In the genomic region with DNA sequence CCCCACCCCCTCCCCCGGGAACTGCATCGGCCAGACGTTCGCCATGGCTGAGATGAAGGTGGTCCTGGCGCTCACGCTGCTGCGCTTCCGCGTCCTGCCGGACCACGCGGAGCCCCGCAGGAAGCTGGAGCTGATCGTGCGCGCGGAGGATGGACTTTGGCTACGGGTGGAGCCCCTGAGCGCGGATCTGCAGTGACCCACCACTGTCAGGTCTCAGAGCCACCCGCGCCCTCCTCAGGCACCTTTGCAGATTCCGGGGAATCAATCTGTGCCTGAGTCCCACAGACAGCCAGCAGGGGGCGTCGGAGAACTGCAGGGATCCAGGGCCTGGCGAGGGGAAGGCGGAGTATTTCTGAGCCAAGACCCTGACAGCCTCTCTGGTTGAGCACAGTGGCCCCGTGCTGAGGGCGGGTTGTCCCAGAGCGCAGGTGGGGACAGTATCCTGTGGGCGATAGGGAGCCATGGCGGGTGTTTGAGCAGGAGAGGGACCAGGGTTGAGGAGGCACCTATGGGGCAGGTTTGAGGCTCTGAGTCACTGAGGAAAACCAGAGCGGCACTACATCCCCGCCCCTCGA, we compare ENCODE assay signal across 8 cellular contexts. TPM values are rescaled to one million over a fixed set of nuclear protein-coding genes. Genes with fewer than 3 reads are reported as not detected.
DNase-seq lines count a peak whose midpoint lies in the region; ATAC-seq and TF ChIP-seq lines count a peak whose summit lies in the region.

No MANE protein-coding gene starts in this region.

- TF ChIP-seq CTCF in gastrocnemius medialis (IDR thresholded peaks at IDR 0.05 in 4 of 5, conservative IDR thresholded peaks at IDR 0.05 in 1 of 5): peak; percentile 47 to 76 (median 65)

- H3K4me1 ChIP-seq in right cardiac atrium (ENCODE audit: control insufficient read depth, insufficient read depth, low read length): no peaks in the 10 kb centered on the region
- no peaks in the 10 kb centered on the region for H3K4me1 ChIP-seq in gastrocnemius medialis

- no peak overlapping the region for H3K27ac ChIP-seq in right cardiac atrium (ENCODE audit: low read length)
- H3K27ac ChIP-seq in gastrocnemius medialis: no peak overlapping the region

- TF ChIP-seq POLR2A in gastrocnemius medialis (IDR thresholded peaks at IDR 0.05): no peak

- peaks cover 59% of the 10 kb centered on the region for H3K27me3 ChIP-seq in MG63
- no peaks in the 10 kb centered on the region for H3K27me3 ChIP-seq in right cardiac atrium (ENCODE audit: control insufficient read depth, insufficient read depth)
- peaks cover 21 to 25% (median 23%) of the 10 kb centered on the region in 3 donors for H3K27me3 ChIP-seq in gastrocnemius medialis

- no peaks in the 10 kb centered on the region for H3K9me3 ChIP-seq in MG63
- H3K9me3 ChIP-seq in right cardiac atrium (ENCODE audit: control insufficient read depth, low read length): no peaks in the 10 kb centered on the region
- H3K9me3 ChIP-seq in gastrocnemius medialis: no peaks in the 10 kb centered on the region

- DNase-seq in ELF-1 (ENCODE audit: low read depth, low spot score) (peak; percentile 86), MG63 (peak; percentile 76), T-helper 2 cell (peak; percentile 47 to 81 (median 68)), amniotic epithelial cell (ENCODE audit: low read depth) (peak; percentile 22), right cardiac atrium (peak; percentile 71 to 94 (median 91)), gastrocnemius medialis (peak; percentile 17 to 29)

- ATAC-seq in right cardiac atrium: peak; percentile 83 to 86
- ATAC-seq in gastrocnemius medialis: no peak
- ATAC-seq in GM21423 (IDR thresholded peaks at IDR 0.05; ENCODE audit: unreplicated experiment): no peak
- no peak for ATAC-seq in GM19328 (IDR thresholded peaks at IDR 0.05; ENCODE audit: unreplicated experiment)

- 9% methylated on average over 35 of the region's 35 CpGs for WGBS in right cardiac atrium

- intact Hi-C loops in right cardiac atrium (cut with DNase I) (no loop called here), gastrocnemius medialis (cut with DNase I; ENCODE audit: low total_unique reads) (no loop called here)

- H3K36me3 ChIP-seq in MG63 (no peaks in the 10 kb centered on the region), gastrocnemius medialis (no peaks in the 10 kb centered on the region)

- H3K4me3 ChIP-seq in MG63: no peak overlapping the region
- no peak overlapping the region for H3K4me3 ChIP-seq in right cardiac atrium (ENCODE audit: low read length)
- H3K4me3 ChIP-seq in gastrocnemius medialis: no peak overlapping the region

- in situ Hi-C loops in gastrocnemius medialis (cut with MboI; ENCODE audit: low sequenced_read_pairs in 4 of 4): loop anchor here in 3 of 4 donors (25.0 kb wide), 2 partner anchors 578 to 603 kb away; a partner anchor contains a TSS

RNA-seq across cellular contexts. Expression of a gene that starts 30.4 kb away (rescaled TPM):
- total RNA-seq in MG63 (2014; rRNA removed; shearing (Covaris generic); ENCODE audit: low replicate concordance): not detected in 2 replicates
- total RNA-seq in right cardiac atrium (not detected), gastrocnemius medialis (not detected)
- not detected for polyA plus RNA-seq in right cardiac atrium

RNA-seq across cellular contexts. Expression of a gene that starts 56.1 kb away (rescaled TPM):
- not detected in 2 replicates for total RNA-seq in MG63 (2014; rRNA removed; shearing (Covaris generic); ENCODE audit: low replicate concordance)
- total RNA-seq in right cardiac atrium (under 1 TPM in 3 of 4 donors, not detected in 1; 0.11 to 0.25 (median 0.18) TPM), gastrocnemius medialis (under 1 TPM in 3 of 4 donors, not detected in 1; 0.05 to 0.93 (median 0.68) TPM)
- polyA plus RNA-seq in right cardiac atrium: 0.02 TPM

Comparison
In these comparisons a context has a peak if more than half of its experiments do, and no peak if none do; other contexts are left out.
1. DNase-seq: peak in every context shown above with its lines; median percentile 91 in right cardiac atrium; 86 in ELF-1; 76 in MG63; 68 in T-helper 2 cell; 23 in gastrocnemius medialis; 22 in amniotic epithelial cell.
2. ATAC-seq: peak in right cardiac atrium (2 of 2); none in gastrocnemius medialis (0 of 2), GM21423 (single experiment) and GM19328 (single experiment).